ENCODE assay signal across 8 cellular contexts in genomic region chr10:26696786-26697162, GRCh38.
DNase-seq lines count a peak whose midpoint lies in the region; FAIRE-seq and TF ChIP-seq lines count a peak whose summit lies in the region.

No MANE protein-coding gene starts in this region.

- FAIRE-seq in H54 (lab: Jason Lieb, UNC): no peak

- peak overlapping the region; percentile 95 for H3K27ac Mint-ChIP-seq in nephron progenitor cell

- H3K27me3 Mint-ChIP-seq in nephron progenitor cell (ENCODE audit: low read depth, poor library complexity): peaks cover 20% of the 10 kb centered on the region

- no peak for TF ChIP-seq POLR2A in H54 (IDR thresholded peaks at IDR 0.05; ENCODE audit: low read depth, low read length)

- peaks cover 6% of the 10 kb centered on the region for H3K9me3 Mint-ChIP-seq in nephron progenitor cell

- no peak for TF ChIP-seq CTCF in LNCaP clone FGC (IDR thresholded peaks at IDR 0.05; ENCODE audit: control insufficient read depth, extremely low read depth, insufficient read depth)
- no peak for TF ChIP-seq CTCF in nephron progenitor cell (IDR thresholded peaks at IDR 0.05)

- peak overlapping the region; percentile 72 for H3K27ac ChIP-seq in cingulate gyrus (ENCODE audit: low read depth, low read length)

- peak overlapping the region; percentile 98 for H3K4me3 Mint-ChIP-seq in nephron progenitor cell

- peaks cover 24% of the 10 kb centered on the region for H3K36me3 Mint-ChIP-seq in nephron progenitor cell (ENCODE audit: low read depth)

- peak overlapping the region; percentile 88 for H3K4me3 ChIP-seq in LNCaP clone FGC (ENCODE audit: low read depth, low read length)

- DNase-seq in SIG-M5 treated with dmso at 0.1 percent for 504 hours (lab: John Stamatoyannopoulos, UW; ENCODE audit: unreplicated experiment) (peak; percentile 93), SIG-M5 (lab: John Stamatoyannopoulos, UW) (no peak), LNCaP clone FGC (ENCODE audit: low read depth) (peak; percentile 56), nephron progenitor cell (no peak), H54 (ENCODE audit: insufficient read length, low spot score) (no peak), DMS79 treated with DMSO at 0.1 percent for 48 hours (lab: John Stamatoyannopoulos, UW) (no peak), kidney tubule cell (ENCODE audit: low spot score) (no peak)

- H3K4me1 Mint-ChIP-seq in nephron progenitor cell: peaks cover 21% of the 10 kb centered on the region

Comparison
In these comparisons a context has a peak if more than half of its experiments do, and no peak if none do; other contexts are left out.
1. DNase-seq: peak in SIG-M5 treated with dmso at 0.1 percent for 504 hours (single experiment) and LNCaP clone FGC (single experiment); none in SIG-M5 (single experiment), nephron progenitor cell (single experiment), H54 (single experiment), DMS79 treated with DMSO at 0.1 percent for 48 hours (single experiment) and kidney tubule cell (single experiment).